In the genomic region with DNA sequence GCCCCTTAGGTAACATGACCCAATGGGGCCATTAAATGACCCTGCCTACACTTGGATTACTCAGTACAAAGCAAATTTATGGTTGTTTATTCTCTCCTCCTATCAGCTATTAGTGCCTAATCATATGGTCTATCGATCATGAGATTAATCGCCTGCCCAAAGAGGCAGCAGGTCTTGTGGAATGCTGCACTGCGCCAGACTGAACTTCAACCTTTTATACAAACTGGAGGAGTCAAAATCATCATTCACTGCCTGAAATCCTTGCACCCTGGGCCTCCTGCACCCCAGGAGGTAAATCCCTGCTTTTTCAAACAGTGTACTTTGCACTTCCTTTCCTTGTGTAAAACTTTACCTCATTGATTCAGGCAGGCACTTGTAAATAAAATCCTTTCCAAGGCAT, we compare ENCODE assay signal across 22 cellular contexts.
A peak's percentile ranks its signal among the peaks of the same experiment; 100 is the strongest.
DNase-seq lines count a peak whose midpoint lies in the region; FAIRE-seq and TF ChIP-seq lines count a peak whose summit lies in the region.
"Had no signal": no experiment of that assay in that cellular context is flagged by ENCODE, and none has a peak within 500 bp of the region (broad histone marks: within the 10 kb centered on the region; RNA-seq: fewer than 3 reads in every experiment).

No MANE protein-coding gene starts in this region.

- in situ Hi-C loops in transverse colon (cut with MboI; ENCODE audit: low pct_ligation_motif_present in 1 of 4, low pct_unique_long_range_greater_than_20kb in 1 of 4, low sequenced_read_pairs in 3 of 4): no loop called here

- H3K4me3 ChIP-seq in esophagus squamous epithelium (no peak overlapping the region), transverse colon (no peak overlapping the region)
- H3K4me3 ChIP-seq: Peyer's patch, prostate gland, SJSA1 had no signal

- peaks cover 18 to 88% (median 39%) of the 10 kb centered on the region in 3 donors for H3K4me1 ChIP-seq in esophagus squamous epithelium
- peaks cover 28 to 45% (median 36%) of the 10 kb centered on the region in 4 donors for H3K4me1 ChIP-seq in transverse colon
- H3K4me1 ChIP-seq: SJSA1 had no signal

- intact Hi-C loops in esophagus squamous epithelium (cut with DNase I): no loop called here
- intact Hi-C loops in transverse colon (cut with DNase I; ENCODE audit: low total_unique reads): no loop called here

- no peak for TF ChIP-seq EP300 in transverse colon (IDR thresholded peaks at IDR 0.05; ENCODE audit: low read depth)

- H3K27me3 ChIP-seq in esophagus squamous epithelium (no peaks in the 10 kb centered on the region), transverse colon (no peaks in the 10 kb centered on the region)
- H3K27me3 ChIP-seq: foreskin keratinocyte, Peyer's patch, SJSA1 had no signal

- no peak for FAIRE-seq in H54 (lab: Jason Lieb, UNC)

- TF ChIP-seq CTCF in esophagus squamous epithelium (IDR thresholded peaks at IDR 0.05): no peak
- no peak for TF ChIP-seq CTCF in nephron (IDR thresholded peaks at IDR 0.05; ENCODE audit: unreplicated experiment in 3 of 3)
- TF ChIP-seq CTCF in transverse colon (IDR thresholded peaks at IDR 0.05): no peak

- WGBS in esophagus squamous epithelium, 2 donors: 61 to 72% methylated on average over 3 of the region's 3 CpGs
- WGBS in transverse colon (ENCODE audit: low coverage in 1 of 2), 2 donors: 67 to 75% methylated on average over 1 to 3 of the region's 3 CpGs

- H3K27ac Mint-ChIP-seq in nephron: peak overlapping the region; percentile 90 to 93 (median 92)
- H3K27ac Mint-ChIP-seq: T-helper 17 cell had no signal

- TF ChIP-seq POLR2A in esophagus squamous epithelium (IDR thresholded peaks at IDR 0.05): no peak
- no peak for TF ChIP-seq POLR2A in transverse colon (IDR thresholded peaks at IDR 0.05)
- TF ChIP-seq POLR2A in H54 (IDR thresholded peaks at IDR 0.05; ENCODE audit: low read depth, low read length): no peak

- H3K9me3 ChIP-seq in esophagus squamous epithelium (no peaks in the 10 kb centered on the region), transverse colon (no peaks in the 10 kb centered on the region)
- H3K9me3 ChIP-seq: Peyer's patch, prostate gland, SJSA1 had no signal

- H3K36me3 Mint-ChIP-seq in nephron (ENCODE audit: low read depth): peaks cover 5% of the 10 kb centered on the region

- no peak overlapping the region for H3K4me3 Mint-ChIP-seq in nephron
- H3K4me3 Mint-ChIP-seq: CD8-positive, alpha-beta memory T cell; T-helper 17 cell had no signal

- H3K36me3 ChIP-seq in esophagus squamous epithelium (no peaks in the 10 kb centered on the region), transverse colon (no peaks in the 10 kb centered on the region)
- H3K36me3 ChIP-seq: Peyer's patch, prostate gland, SJSA1 had no signal

- peak; percentile 15 for DNase-seq in NCI-H82 (lab: John Stamatoyannopoulos, UW)
- no peak for DNase-seq in esophagus squamous epithelium (lab: John Stamatoyannopoulos, UW)
- no peak for DNase-seq in transverse colon
- no peak for DNase-seq in NCI-H2227 (lab: John Stamatoyannopoulos, UW; ENCODE audit: unreplicated experiment)
- DNase-seq in OCI-M1 (lab: John Stamatoyannopoulos, UW): no peak
- no peak for DNase-seq in H54 (ENCODE audit: insufficient read length, low spot score)
- DNase-seq: activated effector memory CD4-positive, alpha-beta T cell treated with anti-CD3 and anti-CD28 coated beads, Interleukin-2, amount 50 U/mL, for 16 hours; CD8-positive, alpha-beta memory T cell; DND-41; foreskin keratinocyte; GOT3; islet precursor cell; KG1; mammary epithelial cell; MV-4-11; NCI-H187 treated with DMSO at 0.1 percent for 48 hours; NCI-H345; Peyer's patch; T-helper 17 cell had no signal

- no peaks in the 10 kb centered on the region for H3K9me3 Mint-ChIP-seq in nephron
- H3K9me3 Mint-ChIP-seq: CD8-positive, alpha-beta memory T cell had no signal

- H3K27ac ChIP-seq in esophagus squamous epithelium (peak overlapping the region; percentile 15 to 75 (median 64)), transverse colon (peak overlapping the region in 3 of 4 donors; percentile 37 to 64 (median 50))
- H3K27ac ChIP-seq: foreskin keratinocyte, SJSA1 had no signal

- peaks cover 9% of the 10 kb centered on the region for H3K27me3 Mint-ChIP-seq in nephron (ENCODE audit: low read depth)
- H3K27me3 Mint-ChIP-seq: CD8-positive, alpha-beta memory T cell; T-helper 17 cell had no signal

- H3K4me1 Mint-ChIP-seq in nephron: peaks cover 67% of the 10 kb centered on the region
